Comparison of ENCODE assay signal across 14 cellular contexts in the genomic region with DNA sequence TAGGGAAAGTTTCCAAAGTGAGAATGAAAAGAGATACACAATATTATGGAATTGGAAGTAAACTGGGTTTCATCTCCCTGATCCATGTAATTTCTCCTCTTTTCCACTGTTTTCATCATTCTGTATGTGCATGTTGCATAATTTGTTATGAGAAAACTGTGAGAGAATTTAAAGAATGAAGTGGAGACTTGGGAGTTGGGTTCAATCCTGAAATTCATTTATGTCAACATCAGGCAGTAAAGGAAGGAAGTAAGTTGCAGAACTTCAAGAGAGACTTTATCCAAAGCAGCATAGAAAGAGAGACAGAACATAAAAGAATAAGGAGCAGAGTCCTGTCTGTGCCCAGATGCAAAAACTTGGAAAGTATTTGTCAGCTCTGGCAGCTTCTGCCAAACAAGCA.
DNase-seq lines count a peak whose midpoint lies in the region; ATAC-seq and TF ChIP-seq lines count a peak whose summit lies in the region.
"Had no signal": no experiment of that assay in that cellular context is flagged by ENCODE, and none has a peak within 500 bp of the region (broad histone marks: within the 10 kb centered on the region; RNA-seq: fewer than 3 reads in every experiment).

No MANE protein-coding gene starts in this region.

- H2AK5ac ChIP-seq in IMR-90 (ENCODE audit: low read depth, low read length) = no peak overlapping the region

- no peaks in the 10 kb centered on the region for H4K20me1 ChIP-seq in IMR-90 (ENCODE audit: insufficient read depth, low read length)

- no peak overlapping the region for H4K8ac ChIP-seq in IMR-90 (ENCODE audit: low read depth in 2 of 2, low read length in 2 of 2)

- H3K14ac ChIP-seq in IMR-90 (replicated peaks; ENCODE audit: low read depth, low read length) = no peak overlapping the region

- TF ChIP-seq CTCF in IMR-90 (conservative IDR thresholded peaks at IDR 0.05; ENCODE audit: low read depth, low read length) = no peak
- no peak for TF ChIP-seq CTCF in chondrocyte (IDR thresholded peaks at IDR 0.05)
- TF ChIP-seq CTCF in fibroblast of the aortic adventitia (IDR thresholded peaks at IDR 0.05; ENCODE audit: insufficient read depth, low read length) = no peak

- H4K91ac ChIP-seq in IMR-90 (ENCODE audit: insufficient read depth, low read depth, low read length) = no peak overlapping the region

- H3K9me3 Mint-ChIP-seq in chondrocyte (ENCODE audit: low read depth) = no peaks in the 10 kb centered on the region

- no peaks in the 10 kb centered on the region for H3K9me3 ChIP-seq in IMR-90 (ENCODE audit: control insufficient read depth, insufficient read depth, low read length)
- H3K9me3 ChIP-seq: A549 had no signal

- no peak overlapping the region for H4K5ac ChIP-seq in IMR-90 (ENCODE audit: low read depth, low read length)

- no peak for TF ChIP-seq RAD21 in IMR-90 (IDR thresholded peaks at IDR 0.05; ENCODE audit: low read length)

- H3K36me3 ChIP-seq in IMR-90 (ENCODE audit: control insufficient read depth, insufficient read depth, low read length) = no peaks in the 10 kb centered on the region

- TF ChIP-seq POLR2A in IMR-90 (IDR thresholded peaks at IDR 0.05; ENCODE audit: low read depth, low read length) = no peak

- H3K4ac ChIP-seq in IMR-90 (ENCODE audit: low read depth, low read length) = no peak overlapping the region

- peaks cover 47% of the 10 kb centered on the region for H3K4me1 Mint-ChIP-seq in chondrocyte (ENCODE audit: low read depth)
- H3K4me1 Mint-ChIP-seq: CD14-positive monocyte; CD8-positive, alpha-beta memory T cell; IgD-negative memory B cell had no signal

- H3K4me2 ChIP-seq in IMR-90 (ENCODE audit: low read depth, low read length) = no peak overlapping the region
- H3K4me2 ChIP-seq: A549 had no signal

- no peak overlapping the region for H3K23ac ChIP-seq in IMR-90 (ENCODE audit: low read depth, low read length)

- POLR2A ChIA-PET in IMR-90 (lab: Charles Lee; ENCODE audit: unreplicated experiment) = no interaction called here

- H2BK15ac ChIP-seq in IMR-90 (ENCODE audit: low read depth, low read length) = no peak overlapping the region; the same call in 2 of the 3 replicates

- no peaks in the 10 kb centered on the region for H3K9me1 ChIP-seq in IMR-90 (ENCODE audit: insufficient read depth, low read length)

- in situ Hi-C loops in IMR-90 (cut with MboI; ENCODE audit: low sequenced_read_pairs) = no loop called here

- no peak overlapping the region for H3K9ac ChIP-seq in IMR-90 (ENCODE audit: low read depth, low read length)

- peak; percentile 40 for DNase-seq in IMR-90
- DNase-seq in chondrocyte (ENCODE audit: low spot score) = no peak
- DNase-seq in fibroblast of the aortic adventitia (ENCODE audit: low read depth) = peak; percentile 62
- DNase-seq in DMS79 (lab: John Stamatoyannopoulos, UW) = no peak
- DNase-seq: Caco-2; CD8-positive, alpha-beta memory T cell; GF-D8; KG1 had no signal

- H3K36me3 Mint-ChIP-seq in chondrocyte (ENCODE audit: low read depth) = no peaks in the 10 kb centered on the region
- H3K36me3 Mint-ChIP-seq: CD14-positive monocyte; CD8-positive, alpha-beta memory T cell; IgD-negative memory B cell had no signal

- no peak overlapping the region for H2AFZ ChIP-seq in IMR-90 (replicated peaks; ENCODE audit: low read length, poor library complexity)

- ATAC-seq in IMR-90 (ENCODE audit: low read depth) = peak; percentile 24; the same call in 1 of the 2 replicates
- ATAC-seq in GM18858 (IDR thresholded peaks at IDR 0.05; ENCODE audit: unreplicated experiment) = no peak
- no peak for ATAC-seq in GM19035 (IDR thresholded peaks at IDR 0.05; ENCODE audit: unreplicated experiment)
- ATAC-seq: A549, HCT116 had no signal

- no peaks in the 10 kb centered on the region for H3K27me3 Mint-ChIP-seq in chondrocyte (ENCODE audit: low read depth)
- H3K27me3 Mint-ChIP-seq: IgD-negative memory B cell had no signal

- CTCF ChIA-PET in IMR-90 (lab: Yijun Ruan, JAX) = no interaction called here

- intact Hi-C loops in IMR-90 (cut with micrococcal nuclease) = no loop called here

- BruUV-seq in IMR-90 (replicated peaks; lab: Mats Ljungman, UMichigan) = no TSS peak

- no peak overlapping the region for H3K4me3 Mint-ChIP-seq in chondrocyte (ENCODE audit: unreplicated experiment)
- H3K4me3 Mint-ChIP-seq: CD14-positive monocyte; CD8-positive, alpha-beta memory T cell; IgD-negative memory B cell had no signal

- H3K4me1 ChIP-seq in IMR-90 (ENCODE audit: control insufficient read depth, insufficient read depth, low read length) = peaks cover 2% of the 10 kb centered on the region; the same call in 1 of the 2 replicates
- H3K4me1 ChIP-seq: A549, Caco-2 had no signal

- no peak overlapping the region for H2BK120ac ChIP-seq in IMR-90 (ENCODE audit: low read depth, low read length)

- dilution Hi-C loops in IMR-90 (cut with HindIII; ENCODE audit: low sequenced_read_pairs, unreplicated experiment) = no loop called here

- no peak overlapping the region for H2BK20ac ChIP-seq in IMR-90 (ENCODE audit: low read depth, low read length)

- no peak overlapping the region for H3K27ac ChIP-seq in IMR-90 (ENCODE audit: insufficient read depth, low read length)
- H3K27ac ChIP-seq: A549 had no signal

- H3K27me3 ChIP-seq in IMR-90 (ENCODE audit: control insufficient read depth, insufficient read depth, low read length) = no peaks in the 10 kb centered on the region

- H3K4me3 ChIP-seq in IMR-90 (ENCODE audit: insufficient read depth, low read depth, low read length) (no peak overlapping the region), fibroblast of the aortic adventitia (ENCODE audit: low read depth, low read length) (no peak overlapping the region)
- H3K4me3 ChIP-seq: A549 had no signal

- no peak overlapping the region for H2AK9ac ChIP-seq in IMR-90 (replicated peaks; ENCODE audit: low read depth, low read length, poor library complexity)

- H3K79me1 ChIP-seq in IMR-90 (ENCODE audit: low read depth in 1 of 2, low read length in 2 of 2) = no peaks in the 10 kb centered on the region

- H3K18ac ChIP-seq in IMR-90 (ENCODE audit: low read depth, low read length) = 0 out of 2 replicates have a peak overlapping the region, but pooled peaks have one; percentile 2

- H2BK5ac ChIP-seq in IMR-90 (ENCODE audit: low read depth, low read length, poor library complexity, severe bottlenecking) = no peak overlapping the region

- no peak overlapping the region for H3K56ac ChIP-seq in IMR-90 (ENCODE audit: extremely low read depth, insufficient read depth, low read length)

- H3K27ac Mint-ChIP-seq in chondrocyte (ENCODE audit: unreplicated experiment) = peak overlapping the region; percentile 84
- H3K27ac Mint-ChIP-seq: CD14-positive monocyte, IgD-negative memory B cell had no signal

TF ChIP-seq in IMR-90, 13 proteins besides CTCF, POLR2A, EP300 and RAD21:
- no peak for TF ChIP-seq NFE2L2 (IDR thresholded peaks at IDR 0.05; ENCODE audit: low read depth, low read length)
- TF ChIP-seq CHD1 (IDR thresholded peaks at IDR 0.05; ENCODE audit: low read depth, low read length) = no peak
- no peak for TF ChIP-seq FOS (IDR thresholded peaks at IDR 0.05; ENCODE audit: low read depth, low read length)
- TF ChIP-seq, protein P1, sequence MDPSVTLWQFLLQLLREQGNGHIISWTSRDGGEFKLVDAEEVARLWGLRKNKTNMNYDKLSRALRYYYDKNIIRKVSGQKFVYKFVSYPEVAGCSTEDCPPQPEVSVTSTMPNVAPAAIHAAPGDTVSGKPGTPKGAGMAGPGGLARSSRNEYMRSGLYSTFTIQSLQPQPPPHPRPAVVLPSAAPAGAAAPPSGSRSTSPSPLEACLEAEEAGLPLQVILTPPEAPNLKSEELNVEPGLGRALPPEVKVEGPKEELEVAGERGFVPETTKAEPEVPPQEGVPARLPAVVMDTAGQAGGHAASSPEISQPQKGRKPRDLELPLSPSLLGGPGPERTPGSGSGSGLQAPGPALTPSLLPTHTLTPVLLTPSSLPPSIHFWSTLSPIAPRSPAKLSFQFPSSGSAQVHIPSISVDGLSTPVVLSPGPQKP (IDR thresholded peaks at IDR 0.05; ENCODE audit: borderline replicate concordance, low read depth, low read length) = no peak
- TF ChIP-seq RCOR1 (IDR thresholded peaks at IDR 0.05; ENCODE audit: insufficient replicate concordance, low read length) = no peak
- no peak for TF ChIP-seq SMC3 (IDR thresholded peaks at IDR 0.05; ENCODE audit: low read depth, low read length)
- peak; percentile 36; the same call in 1 of the 2 replicates for TF ChIP-seq CEBPB (IDR thresholded peaks at IDR 0.05; ENCODE audit: low read depth, low read length)
- TF ChIP-seq MAFK (IDR thresholded peaks at IDR 0.05; ENCODE audit: low read depth, low read length) = no peak

Comparison
In these comparisons a context has a peak if more than half of its experiments do, and no peak if none do; other contexts are left out.
1. DNase-seq: peak in IMR-90 (single experiment) and fibroblast of the aortic adventitia (single experiment); none in chondrocyte (single experiment) and DMS79 (single experiment).